In genomic region chr11:57277845-57278720, GRCh38 we compare ENCODE assay signal across 8 cellular contexts. TPM values are rescaled to one million over a fixed set of nuclear protein-coding genes. Genes with fewer than 3 reads are reported as not detected.
A peak's percentile ranks its signal among the peaks of the same experiment; 100 is the strongest.
DNase-seq lines count a peak whose midpoint lies in the region; ATAC-seq, FAIRE-seq and TF ChIP-seq lines count a peak whose summit lies in the region.

No MANE protein-coding gene starts in this region.

- CTCF ChIA-PET in AG04449 (lab: Yijun Ruan, JAX) = interaction anchor here (0.8 to 13.5 kb wide), 23 partner anchors 8 to 437 kb away, joined by 3 to 121 read pairs (median 4); partner anchors contain the start of gene TNKS1BP1
- CTCF ChIA-PET in activated CD8-positive, alpha-beta T cell treated with anti-CD3 and anti-CD28 coated beads for 36 hours (lab: Charles Lee) = interaction anchor here (1.0 to 2.1 kb wide), 7 partner anchors 11 to 437 kb away, joined by 3 to 8 read pairs (median 4); no protein-coding TSS in a partner anchor

- intact Hi-C loops in activated CD8-positive, alpha-beta T cell treated with anti-CD3 and anti-CD28 coated beads for 36 hours (cut with micrococcal nuclease) = no loop called here

- peaks cover 4% of the 10 kb centered on the region for H3K4me1 ChIP-seq in neural progenitor cell

- H3K36me3 Mint-ChIP-seq in activated CD8-positive, alpha-beta T cell treated with anti-CD3 and anti-CD28 coated beads for 36 hours (ENCODE audit: low read depth) = no peaks in the 10 kb centered on the region
- H3K36me3 Mint-ChIP-seq in neural progenitor cell (no peaks in the 10 kb centered on the region), type B pancreatic cell (no peaks in the 10 kb centered on the region)

- H3F3A ChIP-seq in neural progenitor cell (ENCODE audit: low read depth) = no peaks in the 10 kb centered on the region

- H4K20me1 ChIP-seq in neural progenitor cell (ENCODE audit: low read depth) = no peaks in the 10 kb centered on the region

- peak; percentile 83 for TF ChIP-seq CTCF in AG04449 (IDR thresholded peaks at IDR 0.05; ENCODE audit: insufficient read depth, low read length, missing control alignments)
- TF ChIP-seq CTCF in activated CD8-positive, alpha-beta T cell treated with anti-CD3 and anti-CD28 coated beads for 36 hours (IDR thresholded peaks at IDR 0.05) = peak; percentile 78
- TF ChIP-seq CTCF in fibroblast of mammary gland (conservative IDR thresholded peaks at IDR 0.05; ENCODE audit: control insufficient read depth, insufficient read depth, low read depth, low read length) = peak; percentile 87
- TF ChIP-seq CTCF in neural progenitor cell (IDR thresholded peaks at IDR 0.05) = peak; percentile 90
- TF ChIP-seq CTCF in type B pancreatic cell (conservative IDR thresholded peaks at IDR 0.05) = peak; percentile 91

- H3K27me3 Mint-ChIP-seq in activated CD8-positive, alpha-beta T cell treated with anti-CD3 and anti-CD28 coated beads for 36 hours = peaks cover 21% of the 10 kb centered on the region
- H3K27me3 Mint-ChIP-seq in neural progenitor cell (ENCODE audit: insufficient read depth, low read depth) (peaks cover 8% of the 10 kb centered on the region), type B pancreatic cell (no peaks in the 10 kb centered on the region)

- peak; percentile 72 for ATAC-seq in HG02981 (IDR thresholded peaks at IDR 0.05; ENCODE audit: unreplicated experiment)
- ATAC-seq in activated CD8-positive, alpha-beta T cell treated with anti-CD3 and anti-CD28 coated beads for 36 hours = peak; percentile 47

- H3K9me3 Mint-ChIP-seq in activated CD8-positive, alpha-beta T cell treated with anti-CD3 and anti-CD28 coated beads for 36 hours = peaks cover 7% of the 10 kb centered on the region
- H3K9me3 Mint-ChIP-seq in neural progenitor cell = peaks cover 2% of the 10 kb centered on the region
- H3K9me3 Mint-ChIP-seq in type B pancreatic cell = peaks cover 4% of the 10 kb centered on the region

- H3K4me2 ChIP-seq in neural progenitor cell = peak overlapping the region; percentile 63

- peaks cover 1% of the 10 kb centered on the region for H3K4me1 Mint-ChIP-seq in activated CD8-positive, alpha-beta T cell treated with anti-CD3 and anti-CD28 coated beads for 36 hours (ENCODE audit: low read depth)
- H3K4me1 Mint-ChIP-seq in neural progenitor cell (peaks cover 14% of the 10 kb centered on the region), type B pancreatic cell (ENCODE audit: unreplicated experiment) (peaks cover 15% of the 10 kb centered on the region)

- H3K9me3 ChIP-seq in neural progenitor cell (ENCODE audit: low read depth) = no peaks in the 10 kb centered on the region

- H3K4me3 Mint-ChIP-seq in activated CD8-positive, alpha-beta T cell treated with anti-CD3 and anti-CD28 coated beads for 36 hours = no peak overlapping the region
- H3K4me3 Mint-ChIP-seq in neural progenitor cell (peak overlapping the region; percentile 45), type B pancreatic cell (peak overlapping the region; percentile 50)

- no peak for TF ChIP-seq POLR2A in GM12892 (IDR thresholded peaks at IDR 0.05; ENCODE audit: low read depth, low read length)

- no peak for DNase-seq in AG04449 (ENCODE audit: low read depth, low spot score)
- DNase-seq in GM12892 (ENCODE audit: insufficient read length) = no peak
- DNase-seq in NCI-H2171 treated with DMSO at 0.1 percent for 48 hours (lab: John Stamatoyannopoulos, UW) = peak; percentile 74
- peak; percentile 49 for DNase-seq in activated CD8-positive, alpha-beta T cell treated with anti-CD3 and anti-CD28 coated beads for 36 hours
- peak; percentile 70 for DNase-seq in fibroblast of mammary gland (ENCODE audit: low read depth)
- DNase-seq in neural progenitor cell (ENCODE audit: low spot score) = peak; percentile 85
- no peak for DNase-seq in type B pancreatic cell (ENCODE audit: extremely low spot score, unreplicated experiment)

- peak overlapping the region; percentile 25; the same call in 1 of the 2 replicates for H3K4me3 ChIP-seq in AG04449 (ENCODE audit: low read depth, low read length)
- no peak overlapping the region for H3K4me3 ChIP-seq in fibroblast of mammary gland (ENCODE audit: control insufficient read depth, low read depth, low read length)
- H3K4me3 ChIP-seq in neural progenitor cell = peak overlapping the region; percentile 24

- H2AFZ ChIP-seq in neural progenitor cell (replicated peaks) = peak overlapping the region; percentile 96

- H3K36me3 ChIP-seq in neural progenitor cell = no peaks in the 10 kb centered on the region

- H3K27me3 ChIP-seq in neural progenitor cell = peaks cover 11% of the 10 kb centered on the region

- peak; percentile 78 for FAIRE-seq in GM12892 (lab: Jason Lieb, UNC)

- no peak overlapping the region for H3K27ac Mint-ChIP-seq in activated CD8-positive, alpha-beta T cell treated with anti-CD3 and anti-CD28 coated beads for 36 hours
- peak overlapping the region; percentile 66 for H3K27ac Mint-ChIP-seq in neural progenitor cell
- H3K27ac Mint-ChIP-seq in type B pancreatic cell = peak overlapping the region; percentile 60

- no peaks in the 10 kb centered on the region for H3K79me2 ChIP-seq in neural progenitor cell (ENCODE audit: low read depth)

- H3K9ac ChIP-seq in neural progenitor cell = no peak overlapping the region

- POLR2A ChIA-PET in AG04449 (lab: Yijun Ruan, JAX) = no interaction called here
- POLR2A ChIA-PET in activated CD8-positive, alpha-beta T cell treated with anti-CD3 and anti-CD28 coated beads for 36 hours (lab: Charles Lee) = interaction anchor here (1.0 kb wide), 1 partner anchor 51 kb away, joined by 3 read pairs; no protein-coding TSS in a partner anchor

- H3K27ac ChIP-seq in neural progenitor cell = no peak overlapping the region

RNA-seq across cellular contexts. Expression of gene APLNR, which starts 41.0 kb away (rescaled TPM):
- polyA plus RNA-seq in GM12892 (2012; ENCODE audit: missing spikeins) = not detected
- not detected for total RNA-seq in activated CD8-positive, alpha-beta T cell treated with anti-CD3 and anti-CD28 coated beads for 36 hours
- total RNA-seq in neural progenitor cell (ENCODE audit: low replicate concordance) (1.6 and 1.8 TPM in 2 replicates), type B pancreatic cell (ENCODE audit: low replicate concordance) (0.36 and 2.0 TPM in 2 replicates)

RNA-seq across cellular contexts. Expression of gene TNKS1BP1, which starts 46.7 kb away (rescaled TPM):
- polyA plus RNA-seq in GM12892 (2012; ENCODE audit: missing spikeins) = 5.8 TPM
- total RNA-seq in activated CD8-positive, alpha-beta T cell treated with anti-CD3 and anti-CD28 coated beads for 36 hours = 10 to 100 TPM; 18.4 to 23.2 TPM
- total RNA-seq in neural progenitor cell (ENCODE audit: low replicate concordance) (11.7 and 45.1 TPM in 2 replicates), type B pancreatic cell (ENCODE audit: low replicate concordance) (122 and 166 TPM in 2 replicates)

RNA-seq across cellular contexts. Expression of gene SSRP1, which starts 57.6 kb away (rescaled TPM):
- 117 TPM for polyA plus RNA-seq in GM12892 (2012; ENCODE audit: missing spikeins)
- total RNA-seq in activated CD8-positive, alpha-beta T cell treated with anti-CD3 and anti-CD28 coated beads for 36 hours = 100 to 1,000 TPM; 284 to 290 TPM
- total RNA-seq in neural progenitor cell (ENCODE audit: low replicate concordance) = 186 and 222 TPM in 2 replicates
- 108 and 164 TPM in 2 replicates for total RNA-seq in type B pancreatic cell (ENCODE audit: low replicate concordance)

Comparison
In these comparisons a context has a peak if more than half of its experiments do, and no peak if none do; other contexts are left out.
1. DNase-seq: peak in NCI-H2171 treated with DMSO at 0.1 percent for 48 hours (single experiment), activated CD8-positive, alpha-beta T cell treated with anti-CD3 and anti-CD28 coated beads for 36 hours (single experiment), fibroblast of mammary gland (single experiment) and neural progenitor cell (single experiment); none in AG04449 (single experiment), GM12892 (single experiment) and type B pancreatic cell (single experiment).
2. Peak in every context shown above with its lines, with median percentiles within 50 percentile points of each other: CTCF ChIP-seq.